In genomic region chr16:80968386-80969113, GRCh38 we compare ENCODE assay signal across 18 cellular contexts. TPM values are rescaled to one million over a fixed set of nuclear protein-coding genes. Genes with fewer than 3 reads are reported as not detected.
DNase-seq lines count a peak whose midpoint lies in the region; ATAC-seq and TF ChIP-seq lines count a peak whose summit lies in the region.
"Had no signal": no experiment of that assay in that cellular context is flagged by ENCODE, and none has a peak within 500 bp of the region (broad histone marks: within the 10 kb centered on the region; RNA-seq: fewer than 3 reads in every experiment).

No MANE protein-coding gene starts in this region.

- H3K36me3 ChIP-seq in CD4-positive, alpha-beta memory T cell (ENCODE audit: insufficient read depth, low read length), result no peaks in the 10 kb centered on the region

- intact Hi-C loops in CD4-positive, alpha-beta memory T cell (cut with micrococcal nuclease), result no loop called here

- no peak overlapping the region for H3K27ac ChIP-seq in CD4-positive, alpha-beta memory T cell (ENCODE audit: low read depth, low read length)
- H3K27ac ChIP-seq: ascending aorta had no signal

- CTCF ChIA-PET in CD4-positive, alpha-beta memory T cell (lab: Charles Lee; ENCODE audit: partially characterized antibody), result interaction anchor here (1.3 kb wide), 1 partner anchor 10 kb away, joined by 5 read pairs; no protein-coding TSS in a partner anchor

- no peaks in the 10 kb centered on the region for H3K27me3 ChIP-seq in CD4-positive, alpha-beta memory T cell (ENCODE audit: insufficient read depth, low read length)
- H3K27me3 ChIP-seq: ascending aorta had no signal

- no peak overlapping the region for H3K4me3 Mint-ChIP-seq in CD4-positive, alpha-beta memory T cell
- H3K4me3 Mint-ChIP-seq: activated CD4-positive, alpha-beta memory T cell treated with anti-CD3 and anti-CD28 coated beads for 36 hours; naive thymus-derived CD4-positive, alpha-beta T cell had no signal

- H3K9me3 ChIP-seq in CD4-positive, alpha-beta memory T cell (ENCODE audit: control insufficient read depth in 1 of 2, low read length in 2 of 2), result no peaks in the 10 kb centered on the region
- H3K9me3 ChIP-seq: ascending aorta had no signal

- H3K4me3 ChIP-seq in fibroblast of villous mesenchyme (ENCODE audit: low read depth, low read length), result no peak overlapping the region
- no peak overlapping the region for H3K4me3 ChIP-seq in CD4-positive, alpha-beta memory T cell (ENCODE audit: low read length in 2 of 2)
- H3K4me3 ChIP-seq: ascending aorta had no signal

- TF ChIP-seq CTCF in fibroblast of villous mesenchyme (IDR thresholded peaks at IDR 0.05; ENCODE audit: insufficient read depth, low read depth, low read length), result peak; percentile 28

- ATAC-seq in GM18517 (IDR thresholded peaks at IDR 0.05; ENCODE audit: unreplicated experiment), result no peak
- ATAC-seq: naive thymus-derived CD4-positive, alpha-beta T cell; sciatic nerve had no signal

- POLR2A ChIA-PET in CD4-positive, alpha-beta memory T cell (lab: Charles Lee; ENCODE audit: partially characterized antibody), result no interaction called here

- H3K27ac Mint-ChIP-seq in CD4-positive, alpha-beta memory T cell, result no peak overlapping the region
- H3K27ac Mint-ChIP-seq: activated CD4-positive, alpha-beta memory T cell treated with anti-CD3 and anti-CD28 coated beads for 36 hours; activated T-helper 2 cell treated with anti-CD3 and anti-CD28 coated beads, Interferon-gamma antibody, Interleukin-2, Interleukin-4, amounts not matched to agents 10 μg/mL and 5 μg/mL and 100 μg/mL, durations not matched to agents 14 hours and 24 hours and 36 hours had no signal

- peaks cover 7 to 25% of the 10 kb centered on the region in 2 donors for H3K36me3 Mint-ChIP-seq in CD4-positive, alpha-beta memory T cell

- no peaks in the 10 kb centered on the region for H3K4me1 ChIP-seq in CD4-positive, alpha-beta memory T cell (ENCODE audit: insufficient read depth, low read length)
- H3K4me1 ChIP-seq: ascending aorta had no signal

- H3K9me3 Mint-ChIP-seq in CD4-positive, alpha-beta memory T cell, result peaks cover 0 to 3% (median 0%) of the 10 kb centered on the region in 8 donors
- H3K9me3 Mint-ChIP-seq: activated CD4-positive, alpha-beta memory T cell treated with anti-CD3 and anti-CD28 coated beads for 36 hours; activated T-helper 2 cell treated with anti-CD3 and anti-CD28 coated beads, Interferon-gamma antibody, Interleukin-2, Interleukin-4, amounts not matched to agents 10 μg/mL and 5 μg/mL and 100 μg/mL, durations not matched to agents 14 hours and 24 hours and 36 hours; naive thymus-derived CD4-positive, alpha-beta T cell had no signal

- no peaks in the 10 kb centered on the region for H3K27me3 Mint-ChIP-seq in CD4-positive, alpha-beta memory T cell
- H3K27me3 Mint-ChIP-seq: activated CD4-positive, alpha-beta memory T cell treated with anti-CD3 and anti-CD28 coated beads for 36 hours; naive thymus-derived CD4-positive, alpha-beta T cell had no signal

- DNase-seq in HK-2 (ENCODE audit: unreplicated experiment) (peak; percentile 32), amniotic epithelial cell (ENCODE audit: low read depth) (peak; percentile 57), fibroblast of villous mesenchyme (ENCODE audit: low read depth) (no peak), pulmonary artery endothelial cell (ENCODE audit: low read depth, low spot score) (peak; percentile 1), AG08396 (ENCODE audit: low spot score) (no peak)
- DNase-seq in CD4-positive, alpha-beta memory T cell, result no peak
- DNase-seq: activated CD4-positive, alpha-beta memory T cell treated with anti-CD3 and anti-CD28 coated beads for 36 hours; effector memory CD4-positive, alpha-beta T cell; Karpas-422; naive thymus-derived CD4-positive, alpha-beta T cell; NCI-H187; NCI-H526 treated with DMSO at 0.1 percent for 48 hours; stimulated activated naive CD4-positive, alpha-beta T cell; T-helper 9 cell had no signal

- H3K4me1 Mint-ChIP-seq in CD4-positive, alpha-beta memory T cell, result peaks cover 0 to 10% (median 6%) of the 10 kb centered on the region in 4 donors

RNA-seq across cellular contexts. Expression of gene CMC2, which starts 38.1 kb away (rescaled TPM):
- 28.0 and 30.7 TPM in 2 replicates for total RNA-seq in fibroblast of villous mesenchyme
- 50.1 and 67.4 TPM in 2 replicates for total RNA-seq in pulmonary artery endothelial cell
- 10 to 100 TPM; 39.7 to 39.9 TPM for total RNA-seq in CD4-positive, alpha-beta memory T cell
- polyA plus RNA-seq in CD4-positive, alpha-beta memory T cell, result 100 to 1,000 TPM; 109 to 154 TPM

RNA-seq across cellular contexts. Expression of gene CENPN, which starts 38.5 kb away (rescaled TPM):
- total RNA-seq in fibroblast of villous mesenchyme, result 44.5 and 64.8 TPM in 2 replicates
- 43.7 and 81.7 TPM in 2 replicates for total RNA-seq in pulmonary artery endothelial cell
- total RNA-seq in CD4-positive, alpha-beta memory T cell, result 1 to 10 TPM; 3.4 to 4.0 TPM
- 1 to 10 TPM; 2.9 to 3.9 TPM for polyA plus RNA-seq in CD4-positive, alpha-beta memory T cell
- total RNA-seq: ascending aorta had no signal

Comparison
In these comparisons a context has a peak if more than half of its experiments do, and no peak if none do; other contexts are left out.
1. DNase-seq: peak in HK-2 (single experiment), amniotic epithelial cell (single experiment) and pulmonary artery endothelial cell (single experiment); none in fibroblast of villous mesenchyme (single experiment), CD4-positive, alpha-beta memory T cell (0 of 5) and AG08396 (single experiment).